26 cellular contexts compared by ENCODE assay signal in genomic region chr2:180478883-180479282, GRCh38.
A peak's percentile ranks its signal among the peaks of the same experiment; 100 is the strongest.
DNase-seq lines count a peak whose midpoint lies in the region; FAIRE-seq and TF ChIP-seq lines count a peak whose summit lies in the region.
"Had no signal": no experiment of that assay in that cellular context is flagged by ENCODE, and none has a peak within 500 bp of the region (broad histone marks: within the 10 kb centered on the region; RNA-seq: fewer than 3 reads in every experiment).

No MANE protein-coding gene starts in this region.

- no peak overlapping the region for H3K27ac Mint-ChIP-seq in CD8-positive, alpha-beta memory T cell
- H3K27ac Mint-ChIP-seq: CD4-positive, alpha-beta memory T cell had no signal

- no peaks in the 10 kb centered on the region for H3K9me3 Mint-ChIP-seq in CD8-positive, alpha-beta memory T cell
- H3K9me3 Mint-ChIP-seq: CD4-positive, alpha-beta memory T cell had no signal

- no peak overlapping the region for H3K4me3 Mint-ChIP-seq in CD8-positive, alpha-beta memory T cell
- H3K4me3 Mint-ChIP-seq: CD4-positive, alpha-beta memory T cell had no signal

- H3K9me3 ChIP-seq in CD8-positive, alpha-beta memory T cell (ENCODE audit: low read length): no peaks in the 10 kb centered on the region
- H3K9me3 ChIP-seq: Caco-2, SJSA1 had no signal

- no peaks in the 10 kb centered on the region for H3K36me3 Mint-ChIP-seq in CD8-positive, alpha-beta memory T cell
- H3K36me3 Mint-ChIP-seq: CD4-positive, alpha-beta memory T cell had no signal

- H3K36me3 ChIP-seq in CD8-positive, alpha-beta memory T cell (ENCODE audit: insufficient read depth, low read length): no peaks in the 10 kb centered on the region
- H3K36me3 ChIP-seq: SJSA1 had no signal

- in situ Hi-C loops in GM13976 (cut with MboI; ENCODE audit: low sequenced_read_pairs, unreplicated experiment): no loop called here

- peaks cover 0 to 3% of the 10 kb centered on the region in 2 donors for H3K27me3 Mint-ChIP-seq in CD8-positive, alpha-beta memory T cell
- H3K27me3 Mint-ChIP-seq: CD4-positive, alpha-beta memory T cell had no signal

- H3K4me1 ChIP-seq in CD8-positive, alpha-beta memory T cell (ENCODE audit: insufficient read depth, low read length): no peaks in the 10 kb centered on the region
- H3K4me1 ChIP-seq: Caco-2, SJSA1 had no signal

- no peak for FAIRE-seq in urothelium cell line (lab: Jason Lieb, UNC)
- FAIRE-seq: A204.1, GM12891, GM19239 had no signal

- no peaks in the 10 kb centered on the region for H3K27me3 ChIP-seq in CD8-positive, alpha-beta memory T cell (ENCODE audit: insufficient read depth, low read length, poor library complexity, severe bottlenecking)
- H3K27me3 ChIP-seq: SJSA1 had no signal

- no peaks in the 10 kb centered on the region for H3K4me1 Mint-ChIP-seq in CD8-positive, alpha-beta memory T cell
- H3K4me1 Mint-ChIP-seq: CD4-positive, alpha-beta memory T cell had no signal

- DNase-seq in AG10803 (ENCODE audit: low read depth): peak; percentile 50
- peak; percentile 5 for DNase-seq in GM03348 (ENCODE audit: low spot score)
- peak; percentile 16 for DNase-seq in M059J (ENCODE audit: low read depth)
- DNase-seq in choroid plexus epithelial cell (ENCODE audit: low read depth): peak; percentile 4
- DNase-seq in CD8-positive, alpha-beta memory T cell: no peak
- no peak for DNase-seq in glomerular visceral epithelial cell (ENCODE audit: extremely low spot score)
- no peak for DNase-seq in urothelium cell line (ENCODE audit: low spot score)
- no peak for DNase-seq in GM13976 (ENCODE audit: low spot score)
- DNase-seq: C1 segment of cervical spinal cord; Caco-2; CD4-positive, alpha-beta memory T cell; DMS79 treated with DMSO at 0.1 percent for 48 hours; H7; KBM-7; MM.1S; NCI-H2029; NCI-H2227 treated with DMSO at 0.1 percent for 48 hours; NCI-H510A; NCI-H69; Right ventricle myocardium superior; RPMI8226; T-helper 1 cell had no signal

- H3K27ac ChIP-seq in CD8-positive, alpha-beta memory T cell (ENCODE audit: low read depth, low read length): no peak overlapping the region
- H3K27ac ChIP-seq: SJSA1 had no signal

- no peak overlapping the region for H3K4me3 ChIP-seq in AG10803 (ENCODE audit: low read length)
- H3K4me3 ChIP-seq in choroid plexus epithelial cell (ENCODE audit: low read depth, low read length): no peak overlapping the region
- H3K4me3 ChIP-seq in CD8-positive, alpha-beta memory T cell (ENCODE audit: low read length): no peak overlapping the region
- H3K4me3 ChIP-seq: SJSA1 had no signal

- no peak for TF ChIP-seq CTCF in AG10803 (conservative IDR thresholded peaks at IDR 0.05; ENCODE audit: low read length)
- TF ChIP-seq CTCF in choroid plexus epithelial cell (conservative IDR thresholded peaks at IDR 0.05; ENCODE audit: low read depth, low read length): no peak
- no peak for TF ChIP-seq CTCF in GM13976 (IDR thresholded peaks at IDR 0.05; ENCODE audit: borderline replicate concordance, control extremely low read depth, extremely low read depth, insufficient read depth, missing control alignments)

- CTCF ChIA-PET in CD8-positive, alpha-beta memory T cell (lab: Charles Lee): no interaction called here

- POLR2A ChIA-PET in CD8-positive, alpha-beta memory T cell (lab: Charles Lee): no interaction called here

Comparison
In these comparisons a context has a peak if more than half of its experiments do, and no peak if none do; other contexts are left out.
1. DNase-seq: peak in AG10803 (single experiment), GM03348 (single experiment), M059J (single experiment) and choroid plexus epithelial cell (single experiment); none in CD8-positive, alpha-beta memory T cell (0 of 5), glomerular visceral epithelial cell (single experiment), urothelium cell line (single experiment) and GM13976 (single experiment).